ENCODE assay signal across 8 cellular contexts in genomic region chr12:95217377-95218163, GRCh38. TPM values are rescaled to one million over a fixed set of nuclear protein-coding genes. Genes with fewer than 3 reads are reported as not detected.
DNase-seq lines count a peak whose midpoint lies in the region; ATAC-seq, FAIRE-seq and TF ChIP-seq lines count a peak whose summit lies in the region.

TSS of gene FGD6 (minus strand) at chr12:95217467. CDS start at chr12:95217240, 227 bp downstream.
TSS of gene VEZT (plus strand) at chr12:95217807. CDS start at chr12:95217851, 44 bp downstream.

- peak within 1 kb of the TSS; percentile 97 for H3K27ac Mint-ChIP-seq in type B pancreatic cell

- H3K4me3 ChIP-seq in heart left ventricle = peak within 1 kb of the TSS; percentile 71 to 94 (median 82)

- TF ChIP-seq CTCF in heart left ventricle (IDR thresholded peaks at IDR 0.05) = peak; percentile 35 to 89 (median 62)
- TF ChIP-seq CTCF in type B pancreatic cell (conservative IDR thresholded peaks at IDR 0.05) = peak; percentile 50

- no peaks in the 10 kb centered on the region for H3K9me3 Mint-ChIP-seq in type B pancreatic cell

- WGBS in heart left ventricle, 4 donors = 0% methylated on average over 46 to 76 of the region's 76 CpGs

- H3K4me3 Mint-ChIP-seq in type B pancreatic cell = peak within 1 kb of the TSS; percentile 98

- H3K27me3 Mint-ChIP-seq in type B pancreatic cell = no peaks in the 10 kb centered on the region

- DNase-seq in GM12891 (ENCODE audit: insufficient read length, low spot score) (peak; percentile 82), NCI-H1436 (lab: John Stamatoyannopoulos, UW) (peak; percentile 99), T follicular helper cell (ENCODE audit: low read depth) (peak; percentile 97), amniotic epithelial cell (ENCODE audit: low read depth) (peak; percentile 99), heart left ventricle (peak; percentile 98 to 99 (median 99)), pons (ENCODE audit: low spot score) (peak; percentile 100), type B pancreatic cell (ENCODE audit: extremely low spot score, unreplicated experiment) (peak; percentile 99)

- H3K36me3 Mint-ChIP-seq in type B pancreatic cell = peaks cover 8% of the 10 kb centered on the region

- TF ChIP-seq POLR2A in GM12891 (IDR thresholded peaks at IDR 0.05; ENCODE audit: low read depth, low read length) (peak; percentile 49; the same call in 1 of the 2 replicates), heart left ventricle (IDR thresholded peaks at IDR 0.05) (peak; percentile 15 to 85)

- no peaks in the 10 kb centered on the region for H3K9me3 ChIP-seq in heart left ventricle

- peak within 1 kb of the TSS; percentile 92 to 99 (median 96) for H3K27ac ChIP-seq in heart left ventricle

- no peaks in the 10 kb centered on the region for H3K27me3 ChIP-seq in heart left ventricle

- peaks cover 0 to 60% (median 30%) of the 10 kb centered on the region in 12 donors for H3K4me1 ChIP-seq in heart left ventricle

- no peaks in the 10 kb centered on the region for H3K36me3 ChIP-seq in heart left ventricle

- FAIRE-seq in GM12891 (lab: Jason Lieb, UNC) = peak; percentile 99

- peak; percentile 91 for ATAC-seq in HG02840 (IDR thresholded peaks at IDR 0.05; ENCODE audit: low FRiP score, unreplicated experiment)
- peak; percentile 95 to 97 (median 96) for ATAC-seq in heart left ventricle

- peaks cover 34% of the 10 kb centered on the region for H3K4me1 Mint-ChIP-seq in type B pancreatic cell (ENCODE audit: unreplicated experiment)

- intact Hi-C loops in heart left ventricle (cut with DNase I) = loop anchor here (1.0 to 10.0 kb wide), 10 partner anchors 55 to 257 kb away; partner anchors contain the start of gene METAP2 (in 2 of the 10)

TF ChIP-seq in GM12891, 5 proteins besides CTCF, POLR2A, EP300 and RAD21:
- TF ChIP-seq TAF1 (IDR thresholded peaks at IDR 0.05; ENCODE audit: low read depth, low read length) (peak; percentile 75), POLR2AphosphoS5 (IDR thresholded peaks at IDR 0.05; ENCODE audit: low read depth, low read length) (peak; percentile 66; the same call in 1 of the 2 replicates), POU2F2 (IDR thresholded peaks at IDR 0.05; ENCODE audit: low read depth, low read length) (0 out of 2 replicates have a peak, but pooled peaks have one; percentile 8), SPI1 (IDR thresholded peaks at IDR 0.05; ENCODE audit: low read depth, low read length) (no peak), PAX5 (IDR thresholded peaks at IDR 0.05; ENCODE audit: insufficient read depth, low read length, severe bottlenecking) (no peak)

RNA-seq across cellular contexts. Expression of gene FGD6, which starts in this region (rescaled TPM):
- polyA plus RNA-seq in GM12891 (2012; ENCODE audit: low read depth, missing spikeins) = 2.9 TPM
- total RNA-seq in heart left ventricle (10 to 100 TPM; 11.9 to 29.1 (median 19.5) TPM), type B pancreatic cell (ENCODE audit: low replicate concordance) (15.8 and 27.5 TPM in 2 replicates)
- polyA plus RNA-seq in heart left ventricle = 1 to 10 TPM; 2.8 to 2.9 TPM

RNA-seq across cellular contexts. Expression of gene VEZT, which starts in this region (rescaled TPM):
- polyA plus RNA-seq in GM12891 (2012; ENCODE audit: low read depth, missing spikeins) = 37.4 TPM
- 10 to 100 TPM; 53.6 to 89.9 (median 66.2) TPM for total RNA-seq in heart left ventricle
- polyA plus RNA-seq in heart left ventricle = 10 to 100 TPM; 14.6 to 36.2 TPM
- total RNA-seq in type B pancreatic cell (ENCODE audit: low replicate concordance) = 58.6 and 69.1 TPM in 2 replicates

Comparison
In these comparisons a context has a peak if more than half of its experiments do, and no peak if none do; other contexts are left out.
1. Peak in every context shown above with its lines: DNase-seq, ATAC-seq, H3K4me3 ChIP-seq and H3K27ac ChIP-seq.